ENCODE assay signal across 9 cellular contexts in the genomic region with DNA sequence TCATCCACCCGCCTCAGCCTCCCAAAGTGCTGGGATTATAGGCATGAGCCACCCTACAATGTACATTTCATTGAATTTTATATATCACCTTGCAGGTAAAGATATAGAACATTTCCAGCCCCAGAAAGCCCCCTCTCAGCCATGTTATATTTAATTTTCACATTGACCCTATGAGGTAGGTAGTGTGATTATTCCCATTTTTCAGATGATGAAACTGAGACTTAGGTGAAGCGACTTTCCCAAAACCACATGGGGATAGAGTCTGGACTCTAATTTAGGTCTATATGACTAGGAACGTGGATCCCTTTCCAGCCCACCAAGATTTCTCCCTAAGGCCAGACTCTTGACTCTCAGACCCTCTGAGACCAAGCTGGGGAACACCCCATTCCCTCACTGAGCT. TPM values are rescaled to one million over a fixed set of nuclear protein-coding genes. Genes with fewer than 3 reads are reported as not detected.
"Had no signal": no experiment of that assay in that cellular context is flagged by ENCODE, and none has a peak within 500 bp of the region (broad histone marks: within the 10 kb centered on the region; RNA-seq: fewer than 3 reads in every experiment).

No MANE protein-coding gene starts in this region.

- FAIRE-seq: G401.6, GM12878, GM12891, GM12892, GM18507, GM19239 had no signal

- H3K4me3 ChIP-seq: GM12878 had no signal

- DNase-seq: GDM1, GF-D8 had no signal

- ATAC-seq: GM12878 had no signal

RNA-seq across cellular contexts. Expression of a gene that starts 43.5 kb away (rescaled TPM):
- total RNA-seq: G401 had no signal
